Comparison of ENCODE assay signal across 21 cellular contexts in the genomic region with DNA sequence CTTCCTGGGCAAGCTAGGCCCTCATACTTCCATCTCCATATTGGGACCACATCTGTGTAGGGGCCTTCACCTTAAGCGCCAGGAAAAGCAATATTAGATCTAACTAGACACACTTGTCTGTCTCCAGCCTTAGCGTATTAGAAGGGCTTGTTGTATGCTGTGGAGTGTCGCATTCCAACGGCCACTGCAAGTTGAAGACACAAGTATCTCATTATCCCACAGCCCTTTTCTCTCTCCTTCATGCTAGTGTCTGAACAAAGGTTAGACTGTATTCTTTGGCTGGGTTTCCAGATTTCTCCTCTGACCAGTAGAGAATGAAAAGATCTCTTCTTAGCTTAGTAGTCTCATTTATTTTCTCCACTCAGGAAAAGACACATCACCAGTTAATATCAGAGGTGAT.
"Had no signal": no experiment of that assay in that cellular context is flagged by ENCODE, and none has a peak within 500 bp of the region (broad histone marks: within the 10 kb centered on the region; RNA-seq: fewer than 3 reads in every experiment).

No MANE protein-coding gene starts in this region.

- H3K4me1 Mint-ChIP-seq: activated naive CD8-positive, alpha-beta T cell treated with anti-CD3 and anti-CD28 coated beads, Interleukin-2, amount 50 U/mL, for 24 hours; stimulated activated memory B cell treated with anti-CD40 and anti-IgM and Interleukin-4, amounts not matched to agents 10 μg/mL and 1 μg/mL and 100 μg/mL, for 72 hours; T-helper 17 cell had no signal

- DNase-seq: activated CD4-positive, alpha-beta T cell treated with anti-CD3 and anti-CD28 coated beads, Interleukin-2, amount 50 U/mL, for 1 hour; activated CD4-positive, CD25-positive, alpha-beta regulatory T cell treated with anti-CD3 and anti-CD28 coated beads, Interleukin-2, amount 50 U/mL, for 72 hours; activated CD8-positive, alpha-beta memory T cell treated with anti-CD3 and anti-CD28 coated beads, Interleukin-2, amount 50 U/mL, for 4 hours; activated effector memory CD4-positive, alpha-beta T cell treated with Interleukin-2 at 50 U/mL for 16 hours; activated naive CD4-positive, alpha-beta T cell treated with anti-CD3 and anti-CD28 coated beads, Interleukin-2, amount 10 ng/mL, durations not matched to agents 7 days and 5 days; activated naive CD8-positive, alpha-beta T cell treated with anti-CD3 and anti-CD28 coated beads, Interleukin-2, amount 50 U/mL, for 24 hours; activated T-cell treated with anti-CD3 and anti-CD28 coated beads, Interleukin-2, amount 50 U/mL, for 48 hours; effector memory CD8-positive, alpha-beta T cell; foreskin fibroblast; glutamatergic neuron; naive B cell; right lobe of liver; stimulated activated CD4-positive, alpha-beta T cell treated with anti-CD3 and anti-CD28 coated beads, Interleukin-4, amount 100 ng/mL, for 4 hours; T-helper 17 cell had no signal

- H3K27ac ChIP-seq: cardiac muscle cell, epithelial cell of prostate, right lobe of liver, thoracic aorta, VCaP had no signal

- H3K36me3 ChIP-seq: cardiac muscle cell, right lobe of liver, thoracic aorta had no signal

- H3K4me3 Mint-ChIP-seq: activated naive CD4-positive, alpha-beta T cell treated with anti-CD3 and anti-CD28 coated beads, Interleukin-2, amount 10 ng/mL, durations not matched to agents 7 days and 5 days; activated naive CD8-positive, alpha-beta T cell treated with anti-CD3 and anti-CD28 coated beads, Interleukin-2, amount 50 U/mL, for 24 hours; effector memory CD8-positive, alpha-beta T cell; naive B cell; stimulated activated memory B cell treated with anti-CD40 and anti-IgM and Interleukin-4, amounts not matched to agents 10 μg/mL and 1 μg/mL and 100 μg/mL, for 72 hours; T-helper 17 cell had no signal

- H3K9me3 Mint-ChIP-seq: activated naive CD4-positive, alpha-beta T cell treated with anti-CD3 and anti-CD28 coated beads, Interleukin-2, amount 10 ng/mL, durations not matched to agents 7 days and 5 days; activated naive CD8-positive, alpha-beta T cell treated with anti-CD3 and anti-CD28 coated beads, Interleukin-2, amount 50 U/mL, for 24 hours; effector memory CD8-positive, alpha-beta T cell; stimulated activated memory B cell treated with anti-CD40 and anti-IgM and Interleukin-4, amounts not matched to agents 10 μg/mL and 1 μg/mL and 100 μg/mL, for 72 hours had no signal

- FAIRE-seq: keratinocyte had no signal

- H3K27me3 ChIP-seq: right lobe of liver had no signal

- H3K27me3 Mint-ChIP-seq: activated naive CD8-positive, alpha-beta T cell treated with anti-CD3 and anti-CD28 coated beads, Interleukin-2, amount 50 U/mL, for 24 hours had no signal

- H3K27ac Mint-ChIP-seq: activated naive CD4-positive, alpha-beta T cell treated with anti-CD3 and anti-CD28 coated beads, Interleukin-2, amount 10 ng/mL, durations not matched to agents 7 days and 5 days; activated naive CD8-positive, alpha-beta T cell treated with anti-CD3 and anti-CD28 coated beads, Interleukin-2, amount 50 U/mL, for 24 hours; effector memory CD8-positive, alpha-beta T cell; naive B cell; stimulated activated memory B cell treated with anti-CD40 and anti-IgM and Interleukin-4, amounts not matched to agents 10 μg/mL and 1 μg/mL and 100 μg/mL, for 72 hours; T-helper 17 cell had no signal

- H3K36me3 Mint-ChIP-seq: activated naive CD4-positive, alpha-beta T cell treated with anti-CD3 and anti-CD28 coated beads, Interleukin-2, amount 10 ng/mL, durations not matched to agents 7 days and 5 days; naive B cell; stimulated activated memory B cell treated with anti-CD40 and anti-IgM and Interleukin-4, amounts not matched to agents 10 μg/mL and 1 μg/mL and 100 μg/mL, for 72 hours had no signal

- H3K4me1 ChIP-seq: right lobe of liver had no signal

- H3K9me3 ChIP-seq: right lobe of liver, thoracic aorta had no signal

- ATAC-seq: activated naive CD8-positive, alpha-beta T cell treated with anti-CD3 and anti-CD28 coated beads, Interleukin-2, amount 50 U/mL, for 24 hours; effector memory CD8-positive, alpha-beta T cell; left lobe of liver; right lobe of liver; stimulated activated memory B cell treated with anti-CD40 and anti-IgM and Interleukin-4, amounts not matched to agents 10 μg/mL and 1 μg/mL and 100 μg/mL, for 72 hours; T-helper 17 cell had no signal

- H3K4me3 ChIP-seq: cardiac muscle cell, right lobe of liver, thoracic aorta had no signal
